ENCODE assay signal across 1 cellular context in the genomic region with DNA sequence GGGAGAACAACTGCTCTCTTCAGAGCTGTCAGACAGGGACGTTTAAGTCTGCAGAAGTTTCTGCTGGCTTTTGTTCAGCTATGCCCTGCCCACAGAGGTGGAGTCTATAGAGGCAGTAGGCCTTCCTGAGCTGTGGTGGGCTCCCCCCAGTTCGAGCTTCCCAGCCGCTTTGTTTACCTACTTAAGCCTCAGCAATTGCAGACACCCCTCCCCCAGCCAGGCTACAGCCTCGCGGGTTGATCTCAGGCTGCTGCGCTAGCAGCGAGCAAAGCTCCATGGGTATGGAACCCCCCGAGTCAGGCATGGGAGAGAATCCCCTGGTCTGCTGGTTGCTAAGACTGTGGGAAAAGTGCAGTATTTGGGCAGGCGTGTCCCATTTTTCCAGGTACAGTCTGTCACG. TPM values are rescaled to one million over a fixed set of nuclear protein-coding genes. Genes with fewer than 3 reads are reported as not detected.
"Had no signal": no experiment of that assay in that cellular context is flagged by ENCODE, and none has a peak within 500 bp of the region (broad histone marks: within the 10 kb centered on the region; RNA-seq: fewer than 3 reads in every experiment).

No MANE protein-coding gene starts in this region.

RNA-seq across cellular contexts. Expression of a gene that starts 45.3 kb away (rescaled TPM):
- polyA plus RNA-seq: naive thymus-derived CD4-positive, alpha-beta T cell had no signal
